Comparison of ENCODE assay signal across 8 cellular contexts in genomic region chr11:94513091-94513490, GRCh38. TPM values are rescaled to one million over a fixed set of nuclear protein-coding genes. Genes with fewer than 3 reads are reported as not detected.
DNase-seq lines count a peak whose midpoint lies in the region; ATAC-seq and TF ChIP-seq lines count a peak whose summit lies in the region.

No MANE protein-coding gene starts in this region.

- H3K27ac ChIP-seq in thyroid gland: no peak overlapping the region

- H3K4me1 Mint-ChIP-seq in activated naive CD4-positive, alpha-beta T cell treated with anti-CD3 and anti-CD28 coated beads, Interleukin-2, amount 50 U/mL, for 24 hours: peaks cover 14% of the 10 kb centered on the region
- peaks cover 7% of the 10 kb centered on the region for H3K4me1 Mint-ChIP-seq in activated naive CD4-positive, alpha-beta T cell treated with anti-CD3 and anti-CD28 coated beads for 36 hours (ENCODE audit: low read depth)
- peaks cover 12 to 15% of the 10 kb centered on the region in 2 donors for H3K4me1 Mint-ChIP-seq in effector memory CD8-positive, alpha-beta T cell (ENCODE audit: low read depth in 2 of 2)
- H3K4me1 Mint-ChIP-seq in type B pancreatic cell (ENCODE audit: unreplicated experiment): peaks cover 6% of the 10 kb centered on the region

- H3K4me3 Mint-ChIP-seq in activated naive CD4-positive, alpha-beta T cell treated with anti-CD3 and anti-CD28 coated beads, Interleukin-2, amount 50 U/mL, for 24 hours: peak overlapping the region; percentile 76
- H3K4me3 Mint-ChIP-seq in activated naive CD4-positive, alpha-beta T cell treated with anti-CD3 and anti-CD28 coated beads for 36 hours: no peak overlapping the region
- H3K4me3 Mint-ChIP-seq in effector memory CD8-positive, alpha-beta T cell: peak overlapping the region; percentile 80 to 85
- peak overlapping the region; percentile 90 for H3K4me3 Mint-ChIP-seq in type B pancreatic cell

- H3K9me3 ChIP-seq in thyroid gland: no peaks in the 10 kb centered on the region

- TF ChIP-seq POLR2A in thyroid gland (IDR thresholded peaks at IDR 0.05): no peak

- no peaks in the 10 kb centered on the region for H3K36me3 Mint-ChIP-seq in activated naive CD4-positive, alpha-beta T cell treated with anti-CD3 and anti-CD28 coated beads, Interleukin-2, amount 50 U/mL, for 24 hours
- no peaks in the 10 kb centered on the region for H3K36me3 Mint-ChIP-seq in activated naive CD4-positive, alpha-beta T cell treated with anti-CD3 and anti-CD28 coated beads for 36 hours (ENCODE audit: low read depth)
- H3K36me3 Mint-ChIP-seq in effector memory CD8-positive, alpha-beta T cell (ENCODE audit: insufficient read depth): peaks cover 7% of the 10 kb centered on the region
- H3K36me3 Mint-ChIP-seq in type B pancreatic cell: no peaks in the 10 kb centered on the region

- H3K27me3 ChIP-seq in thyroid gland: no peaks in the 10 kb centered on the region

- CTCF ChIA-PET in activated naive CD4-positive, alpha-beta T cell treated with anti-CD3 and anti-CD28 coated beads for 36 hours (lab: Charles Lee): interaction anchor here (0.6 to 1.9 kb wide), 3 partner anchors 12 to 90 kb away, joined by 3 to 10 read pairs (median 4); no protein-coding TSS in a partner anchor

- peaks cover 3 to 7% of the 10 kb centered on the region in 2 donors for H3K4me1 ChIP-seq in thyroid gland

- WGBS in thyroid gland, 2 donors: 47 to 66% methylated on average over 2 of the region's 2 CpGs

- H3K27ac Mint-ChIP-seq in activated naive CD4-positive, alpha-beta T cell treated with anti-CD3 and anti-CD28 coated beads, Interleukin-2, amount 50 U/mL, for 24 hours: no peak overlapping the region
- H3K27ac Mint-ChIP-seq in activated naive CD4-positive, alpha-beta T cell treated with anti-CD3 and anti-CD28 coated beads for 36 hours: no peak overlapping the region
- peak overlapping the region in 1 of 2 donors; percentile 57 for H3K27ac Mint-ChIP-seq in effector memory CD8-positive, alpha-beta T cell
- no peak overlapping the region for H3K27ac Mint-ChIP-seq in type B pancreatic cell

- H3K27me3 Mint-ChIP-seq in activated naive CD4-positive, alpha-beta T cell treated with anti-CD3 and anti-CD28 coated beads, Interleukin-2, amount 50 U/mL, for 24 hours: peaks cover 21% of the 10 kb centered on the region
- H3K27me3 Mint-ChIP-seq in activated naive CD4-positive, alpha-beta T cell treated with anti-CD3 and anti-CD28 coated beads for 36 hours (ENCODE audit: low read depth): peaks cover 18% of the 10 kb centered on the region
- peaks cover 10 to 14% of the 10 kb centered on the region in 2 donors for H3K27me3 Mint-ChIP-seq in effector memory CD8-positive, alpha-beta T cell
- peaks cover 24% of the 10 kb centered on the region for H3K27me3 Mint-ChIP-seq in type B pancreatic cell

- no peaks in the 10 kb centered on the region for H3K9me3 Mint-ChIP-seq in activated naive CD4-positive, alpha-beta T cell treated with anti-CD3 and anti-CD28 coated beads, Interleukin-2, amount 50 U/mL, for 24 hours
- no peaks in the 10 kb centered on the region for H3K9me3 Mint-ChIP-seq in activated naive CD4-positive, alpha-beta T cell treated with anti-CD3 and anti-CD28 coated beads for 36 hours
- no peaks in the 10 kb centered on the region for H3K9me3 Mint-ChIP-seq in effector memory CD8-positive, alpha-beta T cell
- no peaks in the 10 kb centered on the region for H3K9me3 Mint-ChIP-seq in type B pancreatic cell

- DNase-seq in activated naive CD4-positive, alpha-beta T cell treated with anti-CD3 and anti-CD28 coated beads for 36 hours: no peak
- peak; percentile 62 for DNase-seq in NCI-H2081 treated with DMSO at 0.1 percent for 48 hours (lab: John Stamatoyannopoulos, UW)
- DNase-seq in effector memory CD8-positive, alpha-beta T cell: no peak
- DNase-seq in type B pancreatic cell (ENCODE audit: extremely low spot score, unreplicated experiment): no peak
- DNase-seq in RPMI8226: no peak
- DNase-seq in thyroid gland: no peak
- no peak for DNase-seq in NCI-H1694 treated with DMSO at 0.1 percent for 48 hours (lab: John Stamatoyannopoulos, UW)

- ATAC-seq in effector memory CD8-positive, alpha-beta T cell (replicated peaks): peak; percentile 29

- no peak overlapping the region for H3K4me3 ChIP-seq in thyroid gland (replicated peaks in 1 of 3)

- intact Hi-C loops in activated naive CD4-positive, alpha-beta T cell treated with anti-CD3 and anti-CD28 coated beads for 36 hours (cut with micrococcal nuclease): no loop called here
- intact Hi-C loops in thyroid gland (cut with DNase I): no loop called here

- TF ChIP-seq CTCF in type B pancreatic cell (conservative IDR thresholded peaks at IDR 0.05) (no peak), thyroid gland (IDR thresholded peaks at IDR 0.05) (no peak)

- no peaks in the 10 kb centered on the region for H3K36me3 ChIP-seq in thyroid gland

RNA-seq across cellular contexts. Expression of gene C11orf97, which starts 0.8 kb away (rescaled TPM):
- not detected for total RNA-seq in activated naive CD4-positive, alpha-beta T cell treated with anti-CD3 and anti-CD28 coated beads for 36 hours
- total RNA-seq in type B pancreatic cell (ENCODE audit: low replicate concordance) (not detected in 2 replicates), thyroid gland (not detected)

RNA-seq across cellular contexts. Expression of gene ANKRD49, which starts 19.3 kb away (rescaled TPM):
- 10 to 100 TPM; 16.3 to 19.1 TPM for total RNA-seq in activated naive CD4-positive, alpha-beta T cell treated with anti-CD3 and anti-CD28 coated beads for 36 hours
- total RNA-seq in type B pancreatic cell (ENCODE audit: low replicate concordance) (15.0 and 21.7 TPM in 2 replicates), thyroid gland (10 to 100 TPM; 29.8 to 61.4 (median 32.2) TPM)

RNA-seq across cellular contexts. Expression of gene MRE11, which starts 19.4 kb away (rescaled TPM):
- total RNA-seq in activated naive CD4-positive, alpha-beta T cell treated with anti-CD3 and anti-CD28 coated beads for 36 hours: 10 to 100 TPM; 33.1 to 37.3 TPM
- total RNA-seq in type B pancreatic cell (ENCODE audit: low replicate concordance) (22.6 and 37.6 TPM in 2 replicates), thyroid gland (10 to 100 TPM; 18.4 to 25.0 (median 22.8) TPM)

RNA-seq across cellular contexts. Expression of gene FUT4, which starts 30.6 kb away (rescaled TPM):
- 1 to 10 TPM; 2.8 to 2.9 TPM for total RNA-seq in activated naive CD4-positive, alpha-beta T cell treated with anti-CD3 and anti-CD28 coated beads for 36 hours
- total RNA-seq in type B pancreatic cell (ENCODE audit: low replicate concordance): 10.4 and 40.1 TPM in 2 replicates
- total RNA-seq in thyroid gland: 1 to 10 TPM; 3.8 to 7.4 (median 6.0) TPM

RNA-seq across cellular contexts. Expression of gene PIWIL4, which starts 54.1 kb away (rescaled TPM):
- under 1 TPM; 0.12 to 0.19 TPM for total RNA-seq in activated naive CD4-positive, alpha-beta T cell treated with anti-CD3 and anti-CD28 coated beads for 36 hours
- total RNA-seq in type B pancreatic cell (ENCODE audit: low replicate concordance) (4.2 and 11.6 TPM in 2 replicates), thyroid gland (1 to 10 TPM; 1.5 to 5.1 (median 3.5) TPM)
